Comparison of ENCODE assay signal across 9 cellular contexts in genomic region chr2:74032909-74033261, GRCh38. TPM values are rescaled to one million over a fixed set of nuclear protein-coding genes. Genes with fewer than 3 reads are reported as not detected.
A peak's percentile ranks its signal among the peaks of the same experiment; 100 is the strongest.
DNase-seq lines count a peak whose midpoint lies in the region; ATAC-seq lines count a peak whose summit lies in the region.
"Had no signal": no experiment of that assay in that cellular context is flagged by ENCODE, and none has a peak within 500 bp of the region (broad histone marks: within the 10 kb centered on the region; RNA-seq: fewer than 3 reads in every experiment).

No MANE protein-coding gene starts in this region.

- H3K36me3 ChIP-seq in KOPT-K1 (ENCODE audit: insufficient read depth, low read length): no peaks in the 10 kb centered on the region

- in situ Hi-C loops in G401 (cut with HindIII; ENCODE audit: low sequenced_read_pairs): no loop called here

- peak overlapping the region; percentile 86 to 98 (median 88) for H3K27ac Mint-ChIP-seq in naive B cell

- peak overlapping the region; percentile 61 for H3K27ac ChIP-seq in KOPT-K1 (ENCODE audit: low read depth, low read length, poor library complexity, severe bottlenecking)

- peaks cover 0 to 3% (median 0%) of the 10 kb centered on the region in 7 donors for H3K9me3 Mint-ChIP-seq in naive B cell
- H3K9me3 Mint-ChIP-seq: neural crest cell had no signal

- DNase-seq in naive B cell: no peak
- no peak for DNase-seq in epidermal melanocyte (ENCODE audit: insufficient read length, low spot score)
- no peak for DNase-seq in dermis blood vessel endothelial cell
- DNase-seq in G401 (ENCODE audit: low spot score): no peak
- no peak for DNase-seq in KG1 (lab: John Stamatoyannopoulos, UW)

- no peaks in the 10 kb centered on the region for H3K27me3 Mint-ChIP-seq in naive B cell

- no peaks in the 10 kb centered on the region for H3K36me3 Mint-ChIP-seq in naive B cell

- H3K4me1 Mint-ChIP-seq in naive B cell: peaks cover 55 to 87% (median 74%) of the 10 kb centered on the region in 3 donors

- peak; percentile 22 for ATAC-seq in GM18867 (IDR thresholded peaks at IDR 0.05; ENCODE audit: unreplicated experiment)
- peak; percentile 17 for ATAC-seq in GM21825 (IDR thresholded peaks at IDR 0.05; ENCODE audit: unreplicated experiment)
- no peak for ATAC-seq in naive B cell (ENCODE audit: low read depth in 2 of 2)

- H3K9me3 ChIP-seq in KOPT-K1 (ENCODE audit: insufficient read depth, low read length, poor library complexity, severe bottlenecking): peaks cover 6% of the 10 kb centered on the region

- peak overlapping the region; percentile 73 to 95 (median 88) for H3K4me3 Mint-ChIP-seq in naive B cell
- H3K4me3 Mint-ChIP-seq: neural crest cell had no signal

RNA-seq across cellular contexts. Expression of gene TET3, which starts 48.2 kb away (rescaled TPM):
- 1 to 10 TPM in 1 of 6 donors, under 1 TPM in 5; 0.03 to 1.2 (median 0.53) TPM for polyA plus RNA-seq in naive B cell (ENCODE audit: low read depth in 6 of 6)
- 7.0 and 8.7 TPM in 2 replicates for total RNA-seq in dermis blood vessel endothelial cell
- total RNA-seq in G401 (2014; rRNA removed; shearing (Covaris generic)): 2.0 and 3.7 TPM in 2 replicates

Comparison
In these comparisons a context has a peak if more than half of its experiments do, and no peak if none do; other contexts are left out.
1. ATAC-seq: peak in GM18867 (single experiment) and GM21825 (single experiment); none in naive B cell (0 of 2).